In the genomic region with DNA sequence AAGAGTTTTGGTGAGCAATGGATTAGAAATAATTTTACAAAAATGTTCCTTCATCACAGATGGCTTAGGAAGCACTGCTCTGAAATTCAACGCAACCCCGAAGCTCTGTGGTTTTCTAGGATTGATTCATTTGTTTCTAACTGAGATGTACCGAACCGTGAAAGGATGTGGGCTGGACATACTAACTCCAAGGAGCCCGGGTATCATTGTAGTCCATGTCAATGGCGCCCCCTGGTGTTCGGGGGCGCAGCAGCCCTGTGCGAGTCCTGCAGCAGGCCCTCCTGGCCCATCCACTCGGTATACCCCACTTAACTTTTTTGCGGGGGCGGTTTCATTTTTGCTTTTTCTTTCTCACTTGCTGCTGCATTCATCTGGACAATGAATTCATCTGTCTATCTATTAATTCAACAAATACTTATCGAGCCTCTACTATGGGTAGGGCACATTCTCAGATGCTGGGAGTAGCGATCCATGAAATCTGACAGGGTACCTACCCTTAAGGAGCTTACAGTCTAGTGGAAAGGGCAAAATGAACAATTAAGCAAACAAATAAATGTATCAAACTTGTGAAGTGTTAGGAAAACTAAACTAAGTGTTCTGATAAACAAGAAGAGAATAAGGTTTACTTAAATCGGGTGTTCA, we compare ENCODE assay signal across 9 cellular contexts. TPM values are rescaled to one million over a fixed set of nuclear protein-coding genes. Genes with fewer than 3 reads are reported as not detected.
DNase-seq lines count a peak whose midpoint lies in the region; ATAC-seq, FAIRE-seq and TF ChIP-seq lines count a peak whose summit lies in the region.
"Had no signal": no experiment of that assay in that cellular context is flagged by ENCODE, and none has a peak within 500 bp of the region (broad histone marks: within the 10 kb centered on the region; RNA-seq: fewer than 3 reads in every experiment).

No MANE protein-coding gene starts in this region.

- H3K27ac ChIP-seq in DND-41 (ENCODE audit: low read length) (no peak overlapping the region), kidney (ENCODE audit: low read depth in 2 of 2, low read length in 2 of 2) (no peak overlapping the region)

- H3K4me2 ChIP-seq in DND-41 (ENCODE audit: insufficient read depth, low read length) = no peak overlapping the region

- H3K4me1 ChIP-seq in DND-41 (ENCODE audit: insufficient read depth, low read length) = no peaks in the 10 kb centered on the region
- no peaks in the 10 kb centered on the region for H3K4me1 ChIP-seq in kidney (ENCODE audit: control insufficient read depth in 1 of 2, insufficient read depth in 1 of 2, low read depth in 1 of 2, low read length in 2 of 2)

- H3K79me2 ChIP-seq in DND-41 (ENCODE audit: insufficient read depth, low read length) = no peaks in the 10 kb centered on the region

- TF ChIP-seq CTCF in DND-41 (IDR thresholded peaks at IDR 0.05; ENCODE audit: borderline replicate concordance, extremely low read depth, low read length, poor library complexity, severe bottlenecking) = peak; percentile 79
- TF ChIP-seq CTCF in kidney (IDR thresholded peaks at IDR 0.05; ENCODE audit: borderline replicate concordance, extremely low read depth, insufficient read depth) = peak; percentile 23

- H3K9me3 Mint-ChIP-seq in immature natural killer cell = peaks cover 0 to 4% (median under 1%) of the 10 kb centered on the region in 6 donors

- DNase-seq in DND-41 = peak; percentile 61
- peak; percentile 61 to 70 for DNase-seq in NCI-H524 (lab: John Stamatoyannopoulos, UW)
- peak in 40 of 56 donors; percentile 2 to 67 (median 27) for DNase-seq in amygdala (lab: John Stamatoyannopoulos, UW)
- no peak for DNase-seq in kidney
- DNase-seq in stimulated activated naive CD8-positive, alpha-beta T cell treated with anti-CD3 and anti-CD28 coated beads, Interleukin-15, Interleukin-2, amounts not matched to agents 100 U/mL and 50 U/mL, for 24 hours = peak; percentile 51
- DNase-seq in immature natural killer cell = no peak

- H3K36me3 ChIP-seq in DND-41 (ENCODE audit: insufficient read depth, low read length) (no peaks in the 10 kb centered on the region), kidney (ENCODE audit: control insufficient read depth in 1 of 2, insufficient read depth in 2 of 2, low read length in 2 of 2) (no peaks in the 10 kb centered on the region)

- H3K9ac ChIP-seq in DND-41 (ENCODE audit: low read depth, low read length) (no peak overlapping the region), kidney (ENCODE audit: low read length in 2 of 2) (no peak overlapping the region)

- H2AFZ ChIP-seq in DND-41 (ENCODE audit: low read depth, low read length) = no peak overlapping the region

- H3K4me3 Mint-ChIP-seq in immature natural killer cell = no peak overlapping the region

- ATAC-seq in DND-41 (ENCODE audit: insufficient read depth, low read depth) (peak; percentile 91), GM19023 (IDR thresholded peaks at IDR 0.05; ENCODE audit: unreplicated experiment) (peak; percentile 98), HG03060 (IDR thresholded peaks at IDR 0.05; ENCODE audit: low read depth, unreplicated experiment) (peak; percentile 86)
- ATAC-seq in stimulated activated naive CD8-positive, alpha-beta T cell treated with anti-CD3 and anti-CD28 coated beads, Interleukin-15, Interleukin-2, amounts not matched to agents 100 U/mL and 50 U/mL, for 24 hours = peak; percentile 43

- H3K27ac Mint-ChIP-seq in immature natural killer cell = no peak overlapping the region

- no peak for FAIRE-seq in kidney (lab: Jason Lieb, UNC)

- no peaks in the 10 kb centered on the region for H4K20me1 ChIP-seq in DND-41 (ENCODE audit: insufficient read depth, low read length)

- H3K27me3 ChIP-seq in DND-41 (ENCODE audit: insufficient read depth, low read length, poor library complexity) = peaks cover 3% of the 10 kb centered on the region

- intact Hi-C loops in kidney (cut with DNase I) = no loop called here

- no peaks in the 10 kb centered on the region for H3K4me1 Mint-ChIP-seq in immature natural killer cell

- H3K36me3 Mint-ChIP-seq in immature natural killer cell = no peaks in the 10 kb centered on the region

- H3K4me3 ChIP-seq in DND-41 (ENCODE audit: low read depth in 1 of 2, low read length in 2 of 2) (no peak overlapping the region), kidney (ENCODE audit: low read length in 2 of 2) (no peak overlapping the region)

- no peaks in the 10 kb centered on the region for H3K9me3 ChIP-seq in DND-41 (ENCODE audit: insufficient read depth, low read length, severe bottlenecking)
- H3K9me3 ChIP-seq in kidney (ENCODE audit: control insufficient read depth in 1 of 2, low read length in 2 of 2) = no peaks in the 10 kb centered on the region

- peaks cover 0 to 3% (median 2%) of the 10 kb centered on the region in 3 donors for H3K27me3 Mint-ChIP-seq in immature natural killer cell (ENCODE audit: low read depth in 3 of 3)

RNA-seq across cellular contexts. Expression of a gene that starts 25.2 kb away (rescaled TPM):
- not detected for total RNA-seq in kidney
- polyA plus RNA-seq in kidney (ENCODE audit: insufficient read depth, low read depth, low replicate concordance) = not detected
- not detected for polyA plus RNA-seq in immature natural killer cell
- polyA plus RNA-seq: adipose tissue had no signal

Comparison
In these comparisons a context has a peak if more than half of its experiments do, and no peak if none do; other contexts are left out.
1. ATAC-seq: peak in every context shown above with its lines; median percentile 98 in GM19023; 91 in DND-41; 86 in HG03060; 43 in stimulated activated naive CD8-positive, alpha-beta T cell treated with anti-CD3 and anti-CD28 coated beads, Interleukin-15, Interleukin-2, amounts not matched to agents 100 U/mL and 50 U/mL, for 24 hours.
2. DNase-seq: peak in DND-41 (single experiment), NCI-H524 (2 of 2), amygdala (40 of 56) and stimulated activated naive CD8-positive, alpha-beta T cell treated with anti-CD3 and anti-CD28 coated beads, Interleukin-15, Interleukin-2, amounts not matched to agents 100 U/mL and 50 U/mL, for 24 hours (single experiment); none in kidney (single experiment) and immature natural killer cell (0 of 3).